In the genomic region with DNA sequence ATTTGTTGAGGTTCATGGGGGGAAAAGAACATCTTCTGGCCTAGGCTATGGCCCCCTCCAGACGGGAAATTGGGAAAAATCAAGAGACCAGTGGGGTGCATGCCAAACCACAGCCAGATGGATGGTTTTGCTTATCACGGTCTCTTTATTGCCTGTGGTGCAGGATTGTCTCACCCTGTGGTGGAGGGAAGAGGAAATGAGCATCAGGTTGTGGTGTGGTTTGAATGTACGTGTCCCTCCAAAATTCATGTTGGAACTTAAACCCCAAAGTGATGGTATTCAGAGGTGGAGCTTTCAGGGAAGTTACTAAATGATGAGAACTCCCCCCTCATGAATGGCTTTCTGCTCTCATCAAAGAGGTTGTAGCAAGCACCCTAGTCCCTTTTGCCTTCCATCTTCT, we compare ENCODE assay signal across 19 cellular contexts.
"Had no signal": no experiment of that assay in that cellular context is flagged by ENCODE, and none has a peak within 500 bp of the region (broad histone marks: within the 10 kb centered on the region; RNA-seq: fewer than 3 reads in every experiment).

No MANE protein-coding gene starts in this region.

- H3K27ac ChIP-seq: coronary artery, heart left ventricle, ovary, right atrium auricular region, sigmoid colon, skin epidermis had no signal

- H3K36me3 Mint-ChIP-seq: stimulated activated naive B cell treated with anti-CD40 and anti-IgM and Interleukin-4, amounts not matched to agents 10 μg/mL and 1 μg/mL and 100 μg/mL, for 72 hours had no signal

- H3K9me3 ChIP-seq: mucosa of descending colon, ovary had no signal

- H3K27me3 Mint-ChIP-seq: stimulated activated naive B cell treated with anti-CD40 and anti-IgM and Interleukin-4, amounts not matched to agents 10 μg/mL and 1 μg/mL and 100 μg/mL, for 72 hours had no signal

- H3K27me3 ChIP-seq: ovary, right atrium auricular region, sigmoid colon had no signal

- H3K27ac Mint-ChIP-seq: endodermal cell; stimulated activated naive B cell treated with anti-CD40 and anti-IgM and Interleukin-4, amounts not matched to agents 10 μg/mL and 1 μg/mL and 100 μg/mL, for 72 hours had no signal

- H3K36me3 ChIP-seq: heart left ventricle, ovary, right atrium auricular region, sigmoid colon had no signal

- ATAC-seq: heart left ventricle; mucosa of descending colon; stimulated activated naive B cell treated with anti-CD40 and anti-IgM and Interleukin-4, amounts not matched to agents 10 μg/mL and 1 μg/mL and 100 μg/mL, for 72 hours had no signal

- H3K4me1 ChIP-seq: heart left ventricle, right atrium auricular region, sigmoid colon had no signal

- H3K4me3 ChIP-seq: coronary artery, heart left ventricle, mucosa of descending colon, ovary, right atrium auricular region, sigmoid colon, skin epidermis had no signal

- H3K4me3 Mint-ChIP-seq: endodermal cell; neural crest cell; stimulated activated naive B cell treated with anti-CD40 and anti-IgM and Interleukin-4, amounts not matched to agents 10 μg/mL and 1 μg/mL and 100 μg/mL, for 72 hours had no signal

- H3K4me1 Mint-ChIP-seq: neural crest cell; stimulated activated naive B cell treated with anti-CD40 and anti-IgM and Interleukin-4, amounts not matched to agents 10 μg/mL and 1 μg/mL and 100 μg/mL, for 72 hours had no signal

- DNase-seq: effector CD4-positive, alpha-beta T cell; endodermal cell; erythroblast; foreskin melanocyte; heart left ventricle; hypothalamus; kidney glomerular epithelial cell; mammary epithelial cell; mucosa of descending colon; ovary; sigmoid colon; stimulated activated CD4-positive, alpha-beta T cell treated with anti-CD3 and anti-CD28 coated beads, Interleukin-2, amount 100 ng/mL, for 24 hours; stimulated activated CD4-positive, alpha-beta T cell treated with anti-CD3 and anti-CD28 coated beads, Interleukin-4, amount 100 ng/mL, for 4 hours; stimulated activated naive B cell treated with anti-CD40 and anti-IgM and Interleukin-4, amounts not matched to agents 10 μg/mL and 1 μg/mL and 100 μg/mL, for 72 hours; trophoblast cell had no signal
